26 cellular contexts compared by ENCODE assay signal in the genomic region with DNA sequence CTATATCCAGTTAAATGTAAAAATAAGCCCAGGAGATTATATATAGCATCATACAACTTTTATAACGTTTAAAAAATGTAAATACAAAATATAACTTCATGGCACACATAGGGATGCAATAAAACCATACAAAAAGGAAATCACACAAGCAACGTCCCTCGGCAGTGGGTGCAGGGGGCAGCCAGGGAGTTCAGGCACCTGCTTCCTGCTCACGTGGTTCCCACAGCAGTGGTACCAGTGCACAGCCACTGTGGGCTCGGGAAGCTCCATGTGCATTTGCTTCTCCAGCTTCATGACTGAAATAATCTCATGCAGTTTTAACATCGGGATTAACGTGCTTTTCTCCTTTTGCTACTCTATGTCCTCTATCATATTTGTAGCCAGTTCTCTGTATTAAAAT.
"Had no signal": no experiment of that assay in that cellular context is flagged by ENCODE, and none has a peak within 500 bp of the region (broad histone marks: within the 10 kb centered on the region; RNA-seq: fewer than 3 reads in every experiment).

No MANE protein-coding gene starts in this region.

- DNase-seq: activated B cell treated with CpG ODN at 0.5 μM for 24 hours; activated CD4-positive, alpha-beta T cell treated with anti-CD3 and anti-CD28 coated beads for 1 hour; activated CD4-positive, alpha-beta T cell treated with anti-CD3 and anti-CD28 coated beads, Interleukin-2, amount 10 ng/mL, durations not matched to agents 24 days and 14 days; activated CD4-positive, alpha-beta T cell treated with anti-CD3 and anti-CD28 coated beads, Interleukin-2, amount 50 U/mL, for 48 hours; activated CD8-positive, alpha-beta memory T cell treated with anti-CD3 and anti-CD28 coated beads for 24 hours; activated effector memory CD4-positive, alpha-beta T cell treated with anti-CD3 and anti-CD28 coated beads, Interleukin-2, amount 50 U/mL, for 16 hours; activated naive CD4-positive, alpha-beta T cell treated with Interleukin-2 at 50 U/mL for 16 hours; activated naive CD8-positive, alpha-beta T cell treated with anti-CD3 and anti-CD28 coated beads, Interleukin-2, amount 50 U/mL, for 24 hours; activated T-cell treated with anti-CD3 and anti-CD28 coated beads, Interleukin-2, amount 50 U/mL, for 4 hours; amniotic stem cell; central memory CD4-positive, alpha-beta T cell; MG63; MV-4-11; NCI-H1092 treated with DMSO at 0.1 percent for 48 hours; NCI-H1417 treated with DMSO at 0.1 percent for 48 hours; NCI-H1694; NCI-H2029; NCI-H345; NCI-H510A; NCI-H526 treated with DMSO at 0.1 percent for 48 hours; SIG-M5; T-helper 17 cell; T-helper 9 cell had no signal

- H3K27ac ChIP-seq: ascending aorta, body of pancreas had no signal

- H3K27me3 ChIP-seq: ascending aorta, body of pancreas, MG63 had no signal

- H3K36me3 ChIP-seq: ascending aorta, MG63 had no signal

- H3K9me3 ChIP-seq: ascending aorta, body of pancreas had no signal

- H3K4me3 ChIP-seq: ascending aorta, body of pancreas, MG63 had no signal

- H3K4me1 ChIP-seq: ascending aorta, body of pancreas had no signal

- ATAC-seq: activated naive CD4-positive, alpha-beta T cell treated with anti-CD3 and anti-CD28 coated beads, Interleukin-2, amount 50 U/mL, for 72 hours; activated naive CD8-positive, alpha-beta T cell treated with anti-CD3 and anti-CD28 coated beads, Interleukin-2, amount 50 U/mL, for 24 hours; activated T-cell treated with anti-CD3 and anti-CD28 coated beads, Interleukin-2, amount 50 U/mL, for 4 hours; body of pancreas; T-helper 17 cell had no signal
